8 cellular contexts compared by ENCODE assay signal in the genomic region with DNA sequence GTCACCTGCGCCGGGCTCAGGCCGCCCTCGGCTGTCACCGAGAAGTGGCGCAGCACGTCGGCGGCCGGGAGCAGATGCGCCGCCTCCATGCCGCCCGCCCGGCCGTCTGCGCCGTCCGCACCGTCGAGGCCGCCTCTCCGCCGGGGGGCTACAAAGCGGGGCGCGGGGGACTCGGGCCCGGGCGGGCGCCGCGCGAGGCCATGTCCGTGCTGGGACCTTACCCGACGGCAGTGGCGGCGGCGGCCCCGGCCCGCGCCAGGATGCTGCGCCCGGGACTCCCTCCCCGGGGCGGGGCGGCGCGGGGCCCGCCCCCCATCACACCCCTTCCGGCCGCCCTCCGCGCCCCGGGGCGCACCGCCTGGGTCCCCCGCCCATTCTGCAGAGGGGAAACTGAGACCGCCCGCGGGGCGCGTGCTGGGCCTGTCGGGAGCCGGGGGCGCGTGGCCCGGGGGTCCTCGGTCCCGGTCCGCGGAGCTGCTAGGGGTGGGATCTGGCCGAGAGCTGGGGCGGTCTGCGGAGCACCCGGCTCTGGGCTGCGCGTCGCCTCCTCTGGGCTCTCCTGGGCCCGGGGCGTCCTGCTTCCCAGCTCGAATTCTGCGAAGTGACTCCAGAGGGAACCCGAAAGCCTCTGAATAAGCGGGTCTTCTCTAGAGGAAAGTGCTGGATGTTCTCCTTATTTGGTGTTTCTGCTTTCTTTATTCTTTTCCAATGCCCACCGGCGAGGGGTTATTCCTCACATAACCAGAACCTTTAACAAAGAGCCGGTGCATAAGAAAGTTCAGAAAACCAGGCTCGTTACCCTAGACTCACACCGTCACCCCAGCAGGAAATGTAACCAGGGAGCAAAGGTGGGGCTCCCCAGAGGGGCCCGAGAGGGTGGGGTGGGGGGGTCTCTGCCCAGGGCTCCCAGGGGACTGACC. TPM values are rescaled to one million over a fixed set of nuclear protein-coding genes. Genes with fewer than 3 reads are reported as not detected.
DNase-seq lines count a peak whose midpoint lies in the region; FAIRE-seq and TF ChIP-seq lines count a peak whose summit lies in the region.

TSS of gene ATP2A3 (minus strand) at position 235 of the 920 bp plus-strand sequence. CDS start at position 89, 146 bp downstream.

- H3K36me3 ChIP-seq in HUES6 (ENCODE audit: control insufficient read depth, insufficient read depth, low read length) (no peaks in the 10 kb centered on the region), duodenal mucosa (ENCODE audit: control insufficient read depth in 1 of 2, insufficient read depth in 2 of 2, low read length in 2 of 2) (no peaks in the 10 kb centered on the region), muscle layer of duodenum (ENCODE audit: control insufficient read depth in 1 of 2, insufficient read depth in 2 of 2, low read length in 2 of 2) (no peaks in the 10 kb centered on the region), stomach (no peaks in the 10 kb centered on the region)

- H3K9me3 ChIP-seq in HUES6 (ENCODE audit: control insufficient read depth, insufficient read depth, low read depth, low read length) (no peaks in the 10 kb centered on the region), duodenal mucosa (ENCODE audit: control insufficient read depth in 1 of 2, low read length in 2 of 2) (no peaks in the 10 kb centered on the region), muscle layer of duodenum (ENCODE audit: control insufficient read depth in 1 of 2, low read length in 2 of 2) (no peaks in the 10 kb centered on the region), stomach (no peaks in the 10 kb centered on the region)

- TF ChIP-seq EP300 in stomach (IDR thresholded peaks at IDR 0.05), result no peak

- DNase-seq in AG20443 (ENCODE audit: low spot score), result peak; percentile 57
- peak; percentile 80 for DNase-seq in GM19239 (ENCODE audit: insufficient read length, low spot score)
- peak; percentile 55 to 57 for DNase-seq in activated CD4-positive, alpha-beta T cell treated with anti-CD3 and anti-CD28 coated beads for 4 hours
- peak; percentile 60 for DNase-seq in stomach
- no peak for DNase-seq in dermis blood vessel endothelial cell

- TF ChIP-seq CTCF in stomach (IDR thresholded peaks at IDR 0.05), result no peak

- H3K9ac ChIP-seq in HUES6 (ENCODE audit: low read length), result peak within 1 kb of the TSS; percentile 36
- peak within 1 kb of the TSS; percentile 70 to 79 for H3K9ac ChIP-seq in duodenal mucosa (ENCODE audit: low read depth in 1 of 2, low read length in 2 of 2)

- intact Hi-C loops in stomach (cut with DNase I; ENCODE audit: low total_unique reads), result no loop called here

- peaks cover 39% of the 10 kb centered on the region for H3K27me3 ChIP-seq in HUES6 (ENCODE audit: control insufficient read depth, insufficient read depth, low read length)
- H3K27me3 ChIP-seq in duodenal mucosa (ENCODE audit: control insufficient read depth in 1 of 2, insufficient read depth in 2 of 2, low read length in 2 of 2), result peaks cover 0 to 5% of the 10 kb centered on the region in 2 donors
- H3K27me3 ChIP-seq in muscle layer of duodenum (ENCODE audit: low read depth, low read length), result no peaks in the 10 kb centered on the region
- peaks cover 0 to 23% (median 6%) of the 10 kb centered on the region in 3 donors for H3K27me3 ChIP-seq in stomach

- H3K4me3 ChIP-seq in HUES6 (ENCODE audit: low read depth, low read length) (peak within 1 kb of the TSS; percentile 60), duodenal mucosa (ENCODE audit: low read depth in 1 of 2, low read length in 2 of 2) (peak within 1 kb of the TSS; percentile 72 to 76), muscle layer of duodenum (ENCODE audit: low read depth in 1 of 2, low read length in 2 of 2) (peak within 1 kb of the TSS; percentile 57 to 75), stomach (peak within 1 kb of the TSS; percentile 52 to 73 (median 62))

- H3K4me1 ChIP-seq in HUES6 (ENCODE audit: control insufficient read depth, insufficient read depth, low read length), result peaks cover 20% of the 10 kb centered on the region
- peaks cover 46 to 65% of the 10 kb centered on the region in 2 donors for H3K4me1 ChIP-seq in duodenal mucosa (ENCODE audit: control insufficient read depth in 1 of 2, insufficient read depth in 2 of 2, low read length in 2 of 2)
- peaks cover 0 to 53% of the 10 kb centered on the region in 2 donors for H3K4me1 ChIP-seq in muscle layer of duodenum (ENCODE audit: control insufficient read depth in 1 of 2, insufficient read depth in 2 of 2, low read length in 2 of 2)
- peaks cover 38 to 78% (median 76%) of the 10 kb centered on the region in 4 donors for H3K4me1 ChIP-seq in stomach

- no peak for TF ChIP-seq POLR2A in stomach (IDR thresholded peaks at IDR 0.05)

- no peak within 1 kb of the TSS for H3K27ac ChIP-seq in HUES6 (ENCODE audit: low read depth, low read length)
- peak within 1 kb of the TSS; percentile 73 for H3K27ac ChIP-seq in duodenal mucosa (ENCODE audit: low read depth, low read length)
- H3K27ac ChIP-seq in muscle layer of duodenum (ENCODE audit: low read length), result peak within 1 kb of the TSS; percentile 72
- H3K27ac ChIP-seq in stomach, result peak within 1 kb of the TSS; percentile 78 to 89 (median 86)

- peak; percentile 68 for FAIRE-seq in GM19239 (lab: Jason Lieb, UNC)

- WGBS in stomach, 5 donors, result 0 to 2% (median 1%) methylated on average over 25 to 91 of the region's 92 CpGs

RNA-seq across cellular contexts. Expression of gene ATP2A3, which starts in this region (rescaled TPM):
- total RNA-seq in stomach (1,000 to 10,000 TPM in 1 of 5 donors, 100 to 1,000 TPM in 2, 10 to 100 TPM in 2; 49.4 to 1,069 (median 212) TPM), dermis blood vessel endothelial cell (0.23 TPM in 1 of 2 replicates, not detected in the other)
- polyA plus RNA-seq in stomach, result 10 to 100 TPM; 10.4 to 16.1 (median 15.4) TPM

Comparison
In these comparisons a context has a peak if more than half of its experiments do, and no peak if none do; other contexts are left out.
1. RNA of gene ATP2A3 (total RNA-seq): 49.4 to 1,069 TPM in stomach; 0.23 TPM in dermis blood vessel endothelial cell; every median in the first group is over 10 times any median in the second.
2. Peak in every context shown above with its lines, with median percentiles within 50 percentile points of each other: H3K4me3 ChIP-seq.